ENCODE assay signal across 8 cellular contexts in genomic region chr2:47520825-47521665, GRCh38. TPM values are rescaled to one million over a fixed set of nuclear protein-coding genes. Genes with fewer than 3 reads are reported as not detected.
DNase-seq lines count a peak whose midpoint lies in the region; ATAC-seq and TF ChIP-seq lines count a peak whose summit lies in the region.

No MANE protein-coding gene starts in this region.

- H3K36me3 Mint-ChIP-seq in activated naive CD4-positive, alpha-beta T cell treated with anti-CD3 and anti-CD28 coated beads, Interleukin-2, amount 50 U/mL, for 24 hours, result no peaks in the 10 kb centered on the region
- H3K36me3 Mint-ChIP-seq in mesothelial cell of epicardium, result no peaks in the 10 kb centered on the region

- H3K9ac ChIP-seq in skeletal muscle satellite cell (ENCODE audit: low read depth, low read length), result no peak overlapping the region

- H3K9me3 Mint-ChIP-seq in activated naive CD4-positive, alpha-beta T cell treated with anti-CD3 and anti-CD28 coated beads, Interleukin-2, amount 50 U/mL, for 24 hours, result no peaks in the 10 kb centered on the region
- H3K9me3 Mint-ChIP-seq in mesothelial cell of epicardium, result peaks cover 4% of the 10 kb centered on the region

- peak overlapping the region; percentile 99 for H3K4me2 ChIP-seq in skeletal muscle satellite cell (ENCODE audit: low read length)

- H3K27me3 ChIP-seq in skeletal muscle satellite cell (ENCODE audit: control insufficient read depth, insufficient read depth, low read length), result peaks cover 48% of the 10 kb centered on the region

- H3K27me3 Mint-ChIP-seq in activated naive CD4-positive, alpha-beta T cell treated with anti-CD3 and anti-CD28 coated beads, Interleukin-2, amount 50 U/mL, for 24 hours, result no peaks in the 10 kb centered on the region
- H3K27me3 Mint-ChIP-seq in mesothelial cell of epicardium (ENCODE audit: low read depth), result peaks cover 2% of the 10 kb centered on the region

- H3K36me3 ChIP-seq in skeletal muscle satellite cell (ENCODE audit: insufficient read depth, low read length), result no peaks in the 10 kb centered on the region

- peaks cover 12% of the 10 kb centered on the region for H3K4me1 Mint-ChIP-seq in activated naive CD4-positive, alpha-beta T cell treated with anti-CD3 and anti-CD28 coated beads, Interleukin-2, amount 50 U/mL, for 24 hours
- no peaks in the 10 kb centered on the region for H3K4me1 Mint-ChIP-seq in mesothelial cell of epicardium

- peaks cover 9% of the 10 kb centered on the region for H3K4me1 ChIP-seq in skeletal muscle satellite cell (ENCODE audit: control insufficient read depth, insufficient read depth, low read length)

- peak overlapping the region; percentile 94 for H3K27ac Mint-ChIP-seq in activated naive CD4-positive, alpha-beta T cell treated with anti-CD3 and anti-CD28 coated beads, Interleukin-2, amount 50 U/mL, for 24 hours
- no peak overlapping the region for H3K27ac Mint-ChIP-seq in mesothelial cell of epicardium

- peak overlapping the region; percentile 72 for H3K4me3 ChIP-seq in skeletal muscle satellite cell (ENCODE audit: low read length)

- intact Hi-C loops in cardiac septum (cut with DNase I), result no loop called here

- H3K9me3 ChIP-seq in skeletal muscle satellite cell (replicated peaks; ENCODE audit: low read length), result no peaks in the 10 kb centered on the region

- H3K4me3 Mint-ChIP-seq in activated naive CD4-positive, alpha-beta T cell treated with anti-CD3 and anti-CD28 coated beads, Interleukin-2, amount 50 U/mL, for 24 hours, result peak overlapping the region; percentile 93
- no peak overlapping the region for H3K4me3 Mint-ChIP-seq in mesothelial cell of epicardium

- peak; percentile 80 for DNase-seq in Daoy (ENCODE audit: low read depth)
- peak; percentile 54 for DNase-seq in LoVo (ENCODE audit: low spot score)
- peak; percentile 24 for DNase-seq in SK-N-DZ (ENCODE audit: low spot score)
- DNase-seq in cardiac septum (ENCODE audit: low spot score), result peak; percentile 84
- DNase-seq in mesothelial cell of epicardium (ENCODE audit: low spot score in 2 of 2, unreplicated experiment in 2 of 2), result no peak

- peak; percentile 78 for ATAC-seq in GM21723 (IDR thresholded peaks at IDR 0.05; ENCODE audit: unreplicated experiment)

- TF ChIP-seq CTCF in mesothelial cell of epicardium (IDR thresholded peaks at IDR 0.05; ENCODE audit: unreplicated experiment), result no peak

RNA-seq across cellular contexts. Expression of gene KCNK12, which starts 49.7 kb away (rescaled TPM):
- total RNA-seq in Daoy (2014; rRNA removed; shearing (Covaris generic)), result 0.11 and 0.63 TPM in 2 replicates
- polyA plus RNA-seq in SK-N-DZ (2014; cell fraction: cytosol; rRNA removed), result 0.34 and 0.47 TPM in 2 replicates
- 0.12 and 1.1 TPM in 2 replicates for polyA plus RNA-seq in SK-N-DZ (2014; cell fraction: nucleus; rRNA removed)
- total RNA-seq in cardiac septum (0.05 TPM), mesothelial cell of epicardium (0.02 to 0.20 TPM in 2 of 3 replicates, not detected in the other)
- under 0.01 TPM in 1 of 2 replicates, not detected in the other for total RNA-seq in skeletal muscle satellite cell (2012; rRNA removed)

Comparison
In these comparisons a context has a peak if more than half of its experiments do, and no peak if none do; other contexts are left out.
1. DNase-seq: peak in Daoy (single experiment), LoVo (single experiment), SK-N-DZ (single experiment) and cardiac septum (single experiment); none in mesothelial cell of epicardium (0 of 2).